In genomic region chr10:126160571-126160970, GRCh38 we compare ENCODE assay signal across 16 cellular contexts.
A peak's percentile ranks its signal among the peaks of the same experiment; 100 is the strongest.
DNase-seq lines count a peak whose midpoint lies in the region; ATAC-seq and TF ChIP-seq lines count a peak whose summit lies in the region.
"Had no signal": no experiment of that assay in that cellular context is flagged by ENCODE, and none has a peak within 500 bp of the region (broad histone marks: within the 10 kb centered on the region; RNA-seq: fewer than 3 reads in every experiment).

No MANE protein-coding gene starts in this region.

- H3K4me1 Mint-ChIP-seq in glutamatergic neuron (ENCODE audit: low read depth, unreplicated experiment) (peaks cover 30% of the 10 kb centered on the region), mesothelial cell of epicardium (no peaks in the 10 kb centered on the region)
- no peaks in the 10 kb centered on the region for H3K4me1 Mint-ChIP-seq in activated T-helper 1 cell treated with anti-CD3 and anti-CD28 coated beads, Interleukin-12 subunit alpha, Interleukin-12 subunit beta, Interleukin-2, Interleukin-4 antibody, amounts not matched to agents 30 ng/mL and 10 ng/mL and 1 ng/mL, durations not matched to agents 14 hours and 24 hours and 36 hours (ENCODE audit: low read depth)

- in situ Hi-C loops in Panc1 (cut with HindIII; ENCODE audit: low pct_unique_long_range_greater_than_20kb, low sequenced_read_pairs), result no loop called here

- H3K27me3 Mint-ChIP-seq in glutamatergic neuron (ENCODE audit: unreplicated experiment) (peaks cover 20% of the 10 kb centered on the region), mesothelial cell of epicardium (ENCODE audit: low read depth) (peaks cover 61% of the 10 kb centered on the region)
- no peaks in the 10 kb centered on the region for H3K27me3 Mint-ChIP-seq in activated T-helper 1 cell treated with anti-CD3 and anti-CD28 coated beads, Interleukin-12 subunit alpha, Interleukin-12 subunit beta, Interleukin-2, Interleukin-4 antibody, amounts not matched to agents 30 ng/mL and 10 ng/mL and 1 ng/mL, durations not matched to agents 14 hours and 24 hours and 36 hours (ENCODE audit: insufficient read depth)

- H3K9me3 Mint-ChIP-seq in glutamatergic neuron (ENCODE audit: unreplicated experiment) (peaks cover 17% of the 10 kb centered on the region), mesothelial cell of epicardium (peaks cover 7% of the 10 kb centered on the region)
- no peaks in the 10 kb centered on the region for H3K9me3 Mint-ChIP-seq in activated T-helper 1 cell treated with anti-CD3 and anti-CD28 coated beads, Interleukin-12 subunit alpha, Interleukin-12 subunit beta, Interleukin-2, Interleukin-4 antibody, amounts not matched to agents 30 ng/mL and 10 ng/mL and 1 ng/mL, durations not matched to agents 14 hours and 24 hours and 36 hours

- H4K8ac ChIP-seq in neuronal stem cell (ENCODE audit: low read depth, low read length), result no peak overlapping the region

- H3K79me1 ChIP-seq in neuronal stem cell (ENCODE audit: low read depth, low read length), result no peaks in the 10 kb centered on the region

- H3K18ac ChIP-seq in neuronal stem cell (ENCODE audit: low read length), result peak overlapping the region; percentile 85

- H3K27ac ChIP-seq in AG04450 (ENCODE audit: low read depth, low read length) (peak overlapping the region; percentile 2), Panc1 (ENCODE audit: low read length) (no peak overlapping the region), neuronal stem cell (replicated peaks; ENCODE audit: low read length) (no peak overlapping the region)
- H3K27ac ChIP-seq: GM23248 had no signal

- H3K4me1 ChIP-seq in Panc1 (ENCODE audit: control insufficient read depth, insufficient read depth, low read length), result no peaks in the 10 kb centered on the region
- peaks cover 8 to 19% of the 10 kb centered on the region in 2 donors for H3K4me1 ChIP-seq in neuronal stem cell (ENCODE audit: control insufficient read depth in 2 of 2, insufficient read depth in 1 of 2, low read depth in 1 of 2, low read length in 2 of 2)

- POLR2A ChIA-PET in AG04450 (lab: Yijun Ruan, JAX) (no interaction called here), Panc1 (lab: Charles Lee) (interaction anchor here (0.6 kb wide), 1 partner anchor 118 kb away, joined by 3 read pairs; no protein-coding TSS in a partner anchor)

- no peak overlapping the region for H2AK5ac ChIP-seq in neuronal stem cell (ENCODE audit: low read depth, low read length)

- H2BK5ac ChIP-seq in neuronal stem cell (ENCODE audit: low read length), result no peak overlapping the region

- ATAC-seq in Panc1, result peak; percentile 33; the same call in 1 of the 2 replicates

- H3K36me3 ChIP-seq in Panc1 (ENCODE audit: control insufficient read depth, insufficient read depth, low read length) (no peaks in the 10 kb centered on the region), neuronal stem cell (replicated peaks in 1 of 2; ENCODE audit: control insufficient read depth in 2 of 2, insufficient read depth in 2 of 2, low read length in 2 of 2) (no peaks in the 10 kb centered on the region)

- DNase-seq in AG04450 (ENCODE audit: low read depth, low spot score) (no peak), Panc1 (ENCODE audit: low read depth, low spot score) (no peak), glutamatergic neuron (no peak), neuronal stem cell (ENCODE audit: low spot score) (no peak), RKO (ENCODE audit: low spot score) (no peak), mesothelial cell of epicardium (ENCODE audit: low spot score in 2 of 2, unreplicated experiment in 2 of 2) (no peak)
- DNase-seq in activated T-helper 1 cell treated with anti-CD3 and anti-CD28 coated beads, Interleukin-12 subunit alpha, Interleukin-12 subunit beta, Interleukin-2, Interleukin-4 antibody, amounts not matched to agents 30 ng/mL and 10 ng/mL and 1 ng/mL, durations not matched to agents 14 hours and 24 hours and 36 hours (ENCODE audit: low spot score), result no peak
- DNase-seq: 8988T, Calu3, GM23248, NCI-H1092, NCI-H1417 treated with DMSO at 0.1 percent for 48 hours, NCI-H1694 treated with DMSO at 0.1 percent for 48 hours, NCI-H2227 treated with DMSO at 0.1 percent for 48 hours, NCI-H526 treated with DMSO at 0.1 percent for 48 hours, SK-N-SH had no signal

- intact Hi-C loops in Panc1 (cut with micrococcal nuclease; ENCODE audit: unreplicated experiment), result no loop called here
- intact Hi-C loops in activated T-helper 1 cell treated with anti-CD3 and anti-CD28 coated beads, Interleukin-12 subunit alpha, Interleukin-12 subunit beta, Interleukin-2, Interleukin-4 antibody, amounts not matched to agents 30 ng/mL and 10 ng/mL and 1 ng/mL, durations not matched to agents 14 hours and 24 hours and 36 hours (cut with micrococcal nuclease), result no loop called here

- H3K36me3 Mint-ChIP-seq in glutamatergic neuron (ENCODE audit: unreplicated experiment) (peaks cover 15% of the 10 kb centered on the region), mesothelial cell of epicardium (no peaks in the 10 kb centered on the region)
- no peaks in the 10 kb centered on the region for H3K36me3 Mint-ChIP-seq in activated T-helper 1 cell treated with anti-CD3 and anti-CD28 coated beads, Interleukin-12 subunit alpha, Interleukin-12 subunit beta, Interleukin-2, Interleukin-4 antibody, amounts not matched to agents 30 ng/mL and 10 ng/mL and 1 ng/mL, durations not matched to agents 14 hours and 24 hours and 36 hours (ENCODE audit: low read depth)

- peaks cover 5% of the 10 kb centered on the region; the same call in 1 of the 2 replicates for H3K9me3 ChIP-seq in AG04450 (ENCODE audit: control insufficient read depth, insufficient read depth, low read length)
- no peaks in the 10 kb centered on the region for H3K9me3 ChIP-seq in Panc1 (ENCODE audit: control insufficient read depth, insufficient read depth, low read depth, low read length)
- H3K9me3 ChIP-seq in neuronal stem cell (replicated peaks in 1 of 2; ENCODE audit: control insufficient read depth in 2 of 2, insufficient read depth in 1 of 2, low read depth in 1 of 2, low read length in 2 of 2), result peaks cover 0 to 2% of the 10 kb centered on the region in 2 donors
- H3K9me3 ChIP-seq: SK-N-SH had no signal

- TF ChIP-seq CTCF in AG04450 (IDR thresholded peaks at IDR 0.05; ENCODE audit: low read depth, low read length) (no peak), Panc1 (IDR thresholded peaks at IDR 0.05) (no peak), glutamatergic neuron (IDR thresholded peaks at IDR 0.05; ENCODE audit: partially characterized antibody, unreplicated experiment) (no peak), mesothelial cell of epicardium (IDR thresholded peaks at IDR 0.05; ENCODE audit: unreplicated experiment) (no peak)

- no peak overlapping the region for H3K4ac ChIP-seq in neuronal stem cell (ENCODE audit: low read length)

- no peak overlapping the region for H3K23ac ChIP-seq in neuronal stem cell (ENCODE audit: low read depth, low read length, poor library complexity)

- no peak overlapping the region for H4K91ac ChIP-seq in neuronal stem cell (ENCODE audit: low read depth, low read length, poor library complexity)

- H3K4me3 ChIP-seq in AG04450 (ENCODE audit: low read depth, low read length) (no peak overlapping the region), Panc1 (ENCODE audit: low read depth in 2 of 2, low read length in 2 of 2) (no peak overlapping the region), neuronal stem cell (ENCODE audit: low read length in 2 of 2) (no peak overlapping the region)
- H3K4me3 ChIP-seq: GM23248 had no signal

- no CpG with 5 or more reads among the region's 5 CpGs for WGBS in neuronal stem cell (ENCODE audit: extremely low coverage in 2 of 2, insufficient read length in 2 of 2, insufficient replicate concordance in 1 of 2), 2 donors

- CTCF ChIA-PET in AG04450 (lab: Charles Lee) (interaction anchor here (1.0 kb wide), 1 partner anchor 63 kb away, joined by 3 read pairs; no protein-coding TSS in a partner anchor), Panc1 (lab: Charles Lee) (no interaction called here)

- H3K4me3 Mint-ChIP-seq in glutamatergic neuron (ENCODE audit: unreplicated experiment), result peak overlapping the region; percentile 64
- no peak overlapping the region for H3K4me3 Mint-ChIP-seq in activated T-helper 1 cell treated with anti-CD3 and anti-CD28 coated beads, Interleukin-12 subunit alpha, Interleukin-12 subunit beta, Interleukin-2, Interleukin-4 antibody, amounts not matched to agents 30 ng/mL and 10 ng/mL and 1 ng/mL, durations not matched to agents 14 hours and 24 hours and 36 hours
- no peak overlapping the region for H3K4me3 Mint-ChIP-seq in mesothelial cell of epicardium

- no TSS peak for BruUV-seq in Panc1 (replicated peaks; lab: Mats Ljungman, UMichigan)

- no peak overlapping the region for H2BK120ac ChIP-seq in neuronal stem cell (ENCODE audit: low read depth, low read length)

- no peak overlapping the region for H2AFZ ChIP-seq in neuronal stem cell (ENCODE audit: low read length)
- H2AFZ ChIP-seq: GM23248 had no signal

- no peak overlapping the region for H2BK15ac ChIP-seq in neuronal stem cell (ENCODE audit: low read length)

- peak overlapping the region; percentile 97 for H3K27ac Mint-ChIP-seq in glutamatergic neuron (ENCODE audit: unreplicated experiment)
- H3K27ac Mint-ChIP-seq in activated T-helper 1 cell treated with anti-CD3 and anti-CD28 coated beads, Interleukin-12 subunit alpha, Interleukin-12 subunit beta, Interleukin-2, Interleukin-4 antibody, amounts not matched to agents 30 ng/mL and 10 ng/mL and 1 ng/mL, durations not matched to agents 14 hours and 24 hours and 36 hours, result no peak overlapping the region
- H3K27ac Mint-ChIP-seq in mesothelial cell of epicardium, result no peak overlapping the region

- H3K9ac ChIP-seq in neuronal stem cell (ENCODE audit: low read depth, low read length, poor library complexity), result no peak overlapping the region
- H3K9ac ChIP-seq: GM23248, SK-N-SH had no signal

- H3K27me3 ChIP-seq in AG04450 (ENCODE audit: control insufficient read depth, insufficient read depth, low read length) (no peaks in the 10 kb centered on the region), Panc1 (ENCODE audit: control insufficient read depth, insufficient read depth, low read length) (no peaks in the 10 kb centered on the region), neuronal stem cell (ENCODE audit: control insufficient read depth in 3 of 3, insufficient read depth in 3 of 3, low read depth in 1 of 3, low read length in 3 of 3) (no peaks in the 10 kb centered on the region)

- H3K14ac ChIP-seq in neuronal stem cell (ENCODE audit: low read length), result no peak overlapping the region

- no peak overlapping the region for H2BK12ac ChIP-seq in neuronal stem cell (ENCODE audit: low read length)

- no peak overlapping the region for H3K4me2 ChIP-seq in neuronal stem cell (ENCODE audit: insufficient read depth, low read length, poor library complexity, severe bottlenecking)
- H3K4me2 ChIP-seq: SK-N-SH had no signal
